ENCODE assay signal across 33 cellular contexts in the genomic region with DNA sequence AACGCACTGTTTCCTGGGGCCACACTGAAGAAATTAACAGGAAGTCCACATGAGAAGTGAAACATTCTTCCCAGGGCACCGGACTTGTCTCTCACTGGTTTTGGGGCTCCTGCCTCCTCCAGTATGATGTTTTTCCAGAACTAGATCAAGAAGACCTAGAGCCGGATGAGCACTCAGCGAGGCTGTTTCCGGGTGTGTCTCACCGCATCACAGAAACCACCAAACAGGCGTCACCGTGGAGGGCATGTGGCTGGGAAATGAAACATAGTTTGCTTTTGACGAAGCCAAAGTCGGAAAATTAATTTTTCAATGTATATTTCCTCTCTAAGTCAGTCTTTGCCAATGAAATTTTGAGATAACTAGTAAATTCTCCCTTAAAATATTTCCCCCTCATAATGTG.
DNase-seq lines count a peak whose midpoint lies in the region; ATAC-seq, FAIRE-seq and TF ChIP-seq lines count a peak whose summit lies in the region.
"Had no signal": no experiment of that assay in that cellular context is flagged by ENCODE, and none has a peak within 500 bp of the region (broad histone marks: within the 10 kb centered on the region; RNA-seq: fewer than 3 reads in every experiment).

No MANE protein-coding gene starts in this region.

- H2BK15ac ChIP-seq in H1 (ENCODE audit: low read length) = no peak overlapping the region

- H3K9me3 ChIP-seq in H1 (ENCODE audit: insufficient read depth in 2 of 2, low read depth in 1 of 2, low read length in 1 of 2) = no peaks in the 10 kb centered on the region
- H3K9me3 ChIP-seq: A549; BE2C; BLaER1; BLaER1 treated with 17β-estradiol and CSF1 and Interleukin-3, amounts not matched to agents 10 nM and 100 nM; Caco-2 had no signal

- ATAC-seq in HG03025 (IDR thresholded peaks at IDR 0.05; ENCODE audit: low FRiP score, unreplicated experiment) = no peak
- ATAC-seq: A549; CD8-positive, alpha-beta T cell had no signal

- H3K4me1 ChIP-seq in H1 (replicated peaks in 1 of 4; ENCODE audit: control insufficient read depth in 3 of 4, insufficient read depth in 4 of 4, low read length in 3 of 4) = peaks cover 0 to 4% (median 2%) of the 10 kb centered on the region in 4 experiments; a peak in 5 of 7 replicates
- H3K4me1 ChIP-seq: A549; BE2C; BLaER1; BLaER1 treated with 17β-estradiol and CSF1 and Interleukin-3, amounts not matched to agents 10 nM and 100 nM; Caco-2 had no signal

- no peak overlapping the region for H3K9ac ChIP-seq in H1 (replicated peaks in 1 of 4; ENCODE audit: extremely low read depth in 1 of 4, low read depth in 3 of 4, low read length in 3 of 4)
- H3K9ac ChIP-seq: BLaER1; BLaER1 treated with 17β-estradiol and CSF1 and Interleukin-3, amounts not matched to agents 10 nM and 100 nM had no signal

- peak overlapping the region; percentile 62; the same call in 1 of the 2 replicates for H4K8ac ChIP-seq in H1 (ENCODE audit: extremely low read depth, insufficient read depth, low read length)

- H3K23me2 ChIP-seq in H1 (ENCODE audit: low read depth, low read length) = no peaks in the 10 kb centered on the region

- no peak for TF ChIP-seq EP300 in H1 (IDR thresholded peaks at IDR 0.05; ENCODE audit: borderline replicate concordance in 1 of 2, low read depth in 2 of 2, low read length in 2 of 2)

- H3K36me3 ChIP-seq in H1 (ENCODE audit: control insufficient read depth in 2 of 4, insufficient read depth in 4 of 4, low read length in 3 of 4) = no peaks in the 10 kb centered on the region
- H3K36me3 ChIP-seq: BE2C; BLaER1; BLaER1 treated with 17β-estradiol and CSF1 and Interleukin-3, amounts not matched to agents 10 nM and 100 nM had no signal

- no peaks in the 10 kb centered on the region for H4K20me1 ChIP-seq in H1 (replicated peaks in 1 of 2; ENCODE audit: control insufficient read depth in 1 of 2, insufficient read depth in 2 of 2, low read length in 2 of 2)
- H4K20me1 ChIP-seq: BLaER1; BLaER1 treated with 17β-estradiol and CSF1 and Interleukin-3, amounts not matched to agents 10 nM and 100 nM had no signal

- no peak for TF ChIP-seq CTCF in H1 (IDR thresholded peaks at IDR 0.05; ENCODE audit: control extremely low read depth in 1 of 3, insufficient read depth in 1 of 3, low read depth in 1 of 3, low read length in 3 of 3)

- H2AFZ ChIP-seq in H1 (ENCODE audit: low read length) = no peak overlapping the region

- DNase-seq in Jurkat, Clone E6-1 (ENCODE audit: low read depth, low spot score) = peak; percentile 81
- DNase-seq in H1 (ENCODE audit: low read depth in 1 of 2, low spot score in 2 of 2) (no peak), posterior vena cava (ENCODE audit: low spot score) (peak; percentile 46), RPMI8226 (no peak)
- DNase-seq in effector CD8-positive, alpha-beta T cell (lab: John Stamatoyannopoulos, UW) = no peak
- DNase-seq: 8988T; ACHN; AML-193; BE2C; C1 segment of cervical spinal cord; Caco-2; Calu3; CD4-positive, alpha-beta memory T cell; CD4-positive, alpha-beta T cell; CD4-positive, CD25-positive, alpha-beta regulatory T cell; CD8-positive, alpha-beta memory T cell; CD8-positive, alpha-beta T cell; COR-L47; DMS 273 treated with DMSO at 0.1 percent for 48 hours; DMS153; DMS53; DMS79; DMS79 treated with DMSO at 0.1 percent for 48 hours; DND-41; EL had no signal

- intact Hi-C loops in posterior vena cava (cut with DNase I) = no loop called here

- H2BK12ac ChIP-seq in H1 (ENCODE audit: low read depth, low read length) = no peak overlapping the region

- H2BK20ac ChIP-seq in H1 (ENCODE audit: low read length) = no peak overlapping the region

- POLR2A ChIA-PET in H1 (lab: Charles Lee; ENCODE audit: partially characterized antibody) = no interaction called here

- H2AK5ac ChIP-seq in H1 (ENCODE audit: low read depth, low read length) = no peak overlapping the region

- CTCF ChIA-PET in H1 (lab: Charles Lee; ENCODE audit: partially characterized antibody) = interaction anchor here (0.7 kb wide), 1 partner anchor 15 kb away, joined by 3 read pairs; no protein-coding TSS in a partner anchor

- no peak overlapping the region for H3K27ac ChIP-seq in H1 (ENCODE audit: low read depth, low read length)
- H3K27ac ChIP-seq: 22Rv1; A549; BLaER1; BLaER1 treated with 17β-estradiol and CSF1 and Interleukin-3, amounts not matched to agents 10 nM and 100 nM; C4-2B had no signal

- H3K4me2 ChIP-seq in H1 (ENCODE audit: insufficient read depth in 1 of 2, low read depth in 2 of 2, low read length in 2 of 2) = no peak overlapping the region
- H3K4me2 ChIP-seq: A549; BLaER1; BLaER1 treated with 17β-estradiol and CSF1 and Interleukin-3, amounts not matched to agents 10 nM and 100 nM had no signal

- H3K4ac ChIP-seq in H1 (replicated peaks; ENCODE audit: insufficient read length, low read depth, low read length) = no peak overlapping the region

- H3K14ac ChIP-seq in H1 (ENCODE audit: insufficient read length) = no peak overlapping the region

- no peak overlapping the region for H4K5ac ChIP-seq in H1 (ENCODE audit: insufficient read length, low read depth, low read length)

- no peak for FAIRE-seq in H1 (lab: Jason Lieb, UNC)
- FAIRE-seq: A204.1, A549, D721Med had no signal

- WGBS in H1 (ENCODE audit: extremely low coverage in 1 of 2, insufficient coverage in 1 of 2, insufficient read length in 1 of 2, insufficient replicate concordance in 2 of 2, low coverage in 1 of 2, low lambda C conversion rate in 2 of 2, missing lambda C conversion rate in 1 of 2), 2 experiments = 94% methylated on average over 10 of the region's 10 CpGs; no CpG with 5 or more reads in 1 of the 2 experiments

- no peaks in the 10 kb centered on the region for H3K79me2 ChIP-seq in H1 (ENCODE audit: control insufficient read depth in 1 of 2, insufficient read depth in 2 of 2, low read length in 2 of 2)

- no peak overlapping the region for H2BK5ac ChIP-seq in H1 (ENCODE audit: low read depth, low read length)

- no peak for TF ChIP-seq POLR2A in H1 (IDR thresholded peaks at IDR 0.05; ENCODE audit: control extremely low read depth in 1 of 2, low read depth in 2 of 2, low read length in 2 of 2)

- no peak for TF ChIP-seq RAD21 in H1 (IDR thresholded peaks at IDR 0.05 in 1 of 2, conservative IDR thresholded peaks at IDR 0.05 in 1 of 2; ENCODE audit: low read depth in 2 of 2, low read length in 2 of 2)

- no peaks in the 10 kb centered on the region for H3K27me3 ChIP-seq in H1 (replicated peaks in 1 of 4; ENCODE audit: control insufficient read depth in 3 of 4, extremely low read depth in 1 of 4, insufficient read depth in 3 of 4, low read length in 3 of 4)
- H3K27me3 ChIP-seq: BE2C; BLaER1; BLaER1 treated with 17β-estradiol and CSF1 and Interleukin-3, amounts not matched to agents 10 nM and 100 nM had no signal

- no peak overlapping the region for H3K56ac ChIP-seq in H1 (replicated peaks; ENCODE audit: insufficient read length, low read depth, low read length)

- no peak overlapping the region for H3K18ac ChIP-seq in H1 (ENCODE audit: extremely low read depth, low read length)

- no peak overlapping the region for H3K4me3 ChIP-seq in Jurkat, Clone E6-1 (ENCODE audit: low read length)
- H3K4me3 ChIP-seq in H1 (ENCODE audit: extremely low read depth in 1 of 4, insufficient read depth in 2 of 4, low read depth in 3 of 4, low read length in 4 of 4) = no peak overlapping the region
- H3K4me3 ChIP-seq: A549; BLaER1; BLaER1 treated with 17β-estradiol and CSF1 and Interleukin-3, amounts not matched to agents 10 nM and 100 nM had no signal

- no peak overlapping the region for H3K23ac ChIP-seq in H1 (ENCODE audit: insufficient read length)

- H4K91ac ChIP-seq in H1 (replicated peaks; ENCODE audit: insufficient read length, low read length) = no peak overlapping the region

- no peak overlapping the region for H2BK120ac ChIP-seq in H1 (replicated peaks; ENCODE audit: low read depth, low read length)

- H3K79me1 ChIP-seq in H1 (ENCODE audit: low read depth, low read length) = peaks cover 2% of the 10 kb centered on the region; the same call in 1 of the 2 replicates

TF ChIP-seq in H1, 55 proteins besides CTCF, POLR2A, EP300 and RAD21:
- TF ChIP-seq CHD1 (IDR thresholded peaks at IDR 0.05; ENCODE audit: low read depth, low read length) = no peak
- TF ChIP-seq KDM5A (IDR thresholded peaks at IDR 0.05; ENCODE audit: low read length) = no peak
- TF ChIP-seq CBX5 (IDR thresholded peaks at IDR 0.05; ENCODE audit: low read depth, low read length) = no peak
- TF ChIP-seq JUND (IDR thresholded peaks at IDR 0.05; ENCODE audit: low read length) = no peak
- no peak for TF ChIP-seq NRF1 (IDR thresholded peaks at IDR 0.05; ENCODE audit: low read depth, low read length)
- TF ChIP-seq TEAD4 (IDR thresholded peaks at IDR 0.05; ENCODE audit: low read depth, low read length) = no peak
- TF ChIP-seq SIRT6 (IDR thresholded peaks at IDR 0.05; ENCODE audit: low read length) = no peak
- TF ChIP-seq RBBP5 (IDR thresholded peaks at IDR 0.05; ENCODE audit: borderline replicate concordance, low read depth, low read length) = no peak
- no peak for TF ChIP-seq CBX8 (IDR thresholded peaks at IDR 0.05; ENCODE audit: borderline replicate concordance, low read depth, low read length)
- no peak for TF ChIP-seq CEBPB (IDR thresholded peaks at IDR 0.05; ENCODE audit: low read depth, low read length)
- TF ChIP-seq RNF2 (IDR thresholded peaks at IDR 0.05; ENCODE audit: borderline replicate concordance, low read depth, low read length, missing control alignments, poor library complexity, severe bottlenecking) = no peak
- no peak for TF ChIP-seq KDM1A (IDR thresholded peaks at IDR 0.05; ENCODE audit: borderline replicate concordance, low read length)
- TF ChIP-seq, protein P1, sequence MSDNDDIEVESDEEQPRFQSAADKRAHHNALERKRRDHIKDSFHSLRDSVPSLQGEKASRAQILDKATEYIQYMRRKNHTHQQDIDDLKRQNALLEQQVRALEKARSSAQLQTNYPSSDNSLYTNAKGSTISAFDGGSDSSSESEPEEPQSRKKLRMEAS (IDR thresholded peaks at IDR 0.05) = no peak
- no peak for TF ChIP-seq USF2 (IDR thresholded peaks at IDR 0.05; ENCODE audit: low read length)
- TF ChIP-seq SIX5 (IDR thresholded peaks at IDR 0.05; ENCODE audit: low read depth, low read length) = no peak
- no peak for TF ChIP-seq PHF8 (conservative IDR thresholded peaks at IDR 0.05; ENCODE audit: low read depth, low read length)
- no peak for TF ChIP-seq SUZ12 (IDR thresholded peaks at IDR 0.05; ENCODE audit: low read length)
- no peak for TF ChIP-seq HDAC2 (IDR thresholded peaks at IDR 0.05; ENCODE audit: borderline replicate concordance in 1 of 2, low read depth in 2 of 2, low read length in 2 of 2)
- TF ChIP-seq BCL11A (IDR thresholded peaks at IDR 0.05; ENCODE audit: low read depth in 2 of 2, low read length in 2 of 2) = no peak

Comparison
In these comparisons a context has a peak if more than half of its experiments do, and no peak if none do; other contexts are left out.
1. DNase-seq: peak in Jurkat, Clone E6-1 (single experiment) and posterior vena cava (single experiment); none in H1 (0 of 2), RPMI8226 (single experiment) and effector CD8-positive, alpha-beta T cell (single experiment).